9 cellular contexts compared by ENCODE assay signal in the genomic region with DNA sequence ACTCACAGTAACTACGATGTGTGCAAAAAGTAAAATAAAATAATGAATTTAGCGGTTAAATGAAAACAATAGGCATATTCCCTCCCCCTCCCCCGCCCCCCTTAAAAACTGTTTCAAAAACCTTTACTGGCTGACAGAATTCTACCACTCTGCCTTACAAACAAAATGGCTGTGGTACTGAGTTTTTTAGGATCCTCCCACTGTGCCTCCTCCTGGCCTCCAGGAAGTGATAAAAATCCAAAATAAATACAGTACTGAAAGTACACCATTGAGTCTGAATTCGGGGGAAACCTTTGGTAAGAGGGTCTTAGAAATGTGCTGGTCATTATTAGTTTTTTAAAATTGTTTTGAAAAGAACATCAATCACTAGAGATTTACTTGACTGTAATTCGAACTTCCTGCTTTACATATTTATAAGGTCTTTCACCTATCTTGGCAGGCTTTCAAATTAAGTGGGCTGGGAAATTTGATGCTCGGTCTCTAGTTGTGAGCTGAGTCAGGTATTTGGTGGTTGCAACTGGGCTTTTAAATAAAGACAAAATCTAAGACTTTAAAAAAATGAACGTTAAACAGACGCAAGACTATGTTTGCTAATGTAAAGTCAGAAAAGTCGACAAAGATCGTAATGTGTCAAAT. TPM values are rescaled to one million over a fixed set of nuclear protein-coding genes. Genes with fewer than 3 reads are reported as not detected.
A peak's percentile ranks its signal among the peaks of the same experiment; 100 is the strongest.
DNase-seq lines count a peak whose midpoint lies in the region; ATAC-seq, FAIRE-seq and TF ChIP-seq lines count a peak whose summit lies in the region.
"Had no signal": no experiment of that assay in that cellular context is flagged by ENCODE, and none has a peak within 500 bp of the region (broad histone marks: within the 10 kb centered on the region; RNA-seq: fewer than 3 reads in every experiment).

No MANE protein-coding gene starts in this region.

- no peaks in the 10 kb centered on the region for H3K9me3 Mint-ChIP-seq in activated CD4-positive, alpha-beta T cell treated with anti-CD3 and anti-CD28 coated beads, Interleukin-2, amount 10 ng/mL, durations not matched to agents 7 days and 5 days
- H3K9me3 Mint-ChIP-seq: dendritic cell treated with granulocyte-macrophage colony-stimulating factor and Interleukin-4, amounts not matched to agents 40 ng/mL and 50 ng/mL, for 4 days had no signal

- in situ Hi-C loops in HepG2 (cut with HindIII; ENCODE audit: extremely low pct_ligation_motif_present, low pct_unique_long_range_greater_than_20kb): no loop called here

- peaks cover 42% of the 10 kb centered on the region for H3K79me2 ChIP-seq in HepG2 (ENCODE audit: insufficient read depth, low read length)

- H3K27ac ChIP-seq in HepG2 (ENCODE audit: extremely low read length, insufficient read depth, low read length) (peak overlapping the region; percentile 79), tibial artery (peak overlapping the region; percentile 79 to 84)

- no peaks in the 10 kb centered on the region for H3K27me3 Mint-ChIP-seq in activated CD4-positive, alpha-beta T cell treated with anti-CD3 and anti-CD28 coated beads, Interleukin-2, amount 10 ng/mL, durations not matched to agents 7 days and 5 days
- H3K27me3 Mint-ChIP-seq: dendritic cell treated with granulocyte-macrophage colony-stimulating factor and Interleukin-4, amounts not matched to agents 40 ng/mL and 50 ng/mL, for 4 days had no signal

- H3K4me1 ChIP-seq in HepG2 (ENCODE audit: insufficient read depth, low read length) (peaks cover 41% of the 10 kb centered on the region), tibial artery (peaks cover 0 to 27% (median 4%) of the 10 kb centered on the region in 4 donors)

- H3K4me3 ChIP-seq in HepG2 (replicated peaks in 1 of 3; ENCODE audit: insufficient read depth in 1 of 3, low read depth in 2 of 3, low read length in 3 of 3) (peak overlapping the region; percentile 64 to 94 (median 76)), tibial artery (peak overlapping the region; percentile 65 to 82)

- BruUV-seq in HepG2 (replicated peaks; lab: Mats Ljungman, UMichigan): no TSS peak

- H3K4me2 ChIP-seq in HepG2 (ENCODE audit: low read depth, low read length): peak overlapping the region; percentile 85

- peak; percentile 39 for DNase-seq in activated CD4-positive, alpha-beta T cell treated with anti-CD3 and anti-CD28 coated beads, Interleukin-2, amount 10 ng/mL, durations not matched to agents 7 days and 5 days
- no peak for DNase-seq in activated CD4-positive, alpha-beta T cell treated with anti-CD3 and anti-CD28 coated beads for 1 hour
- peak; percentile 79 for DNase-seq in OCI-M1 (lab: John Stamatoyannopoulos, UW)
- peak; percentile 56 to 62 for DNase-seq in dermis microvascular lymphatic vessel endothelial cell (ENCODE audit: low read depth in 2 of 2)
- DNase-seq in HepG2 (ENCODE audit: low spot score): peak; percentile 43
- DNase-seq in tibial artery: no peak

- TF ChIP-seq EP300 in Ishikawa (IDR thresholded peaks at IDR 0.05; ENCODE audit: borderline replicate concordance) (no peak), HepG2 (IDR thresholded peaks at IDR 0.05; ENCODE audit: low read depth in 2 of 2, low read length in 2 of 2) (no peak), HepG2 (CRISPR knock-in tag; IDR thresholded peaks at IDR 0.05; ENCODE audit: borderline replicate concordance) (no peak)

- H3K36me3 Mint-ChIP-seq in activated CD4-positive, alpha-beta T cell treated with anti-CD3 and anti-CD28 coated beads, Interleukin-2, amount 10 ng/mL, durations not matched to agents 7 days and 5 days (ENCODE audit: low read depth): peaks cover 7% of the 10 kb centered on the region

- H3K9me3 ChIP-seq in HepG2 (ENCODE audit: low read length) (no peaks in the 10 kb centered on the region), tibial artery (no peaks in the 10 kb centered on the region)

- H3K4me1 Mint-ChIP-seq in activated CD4-positive, alpha-beta T cell treated with anti-CD3 and anti-CD28 coated beads, Interleukin-2, amount 10 ng/mL, durations not matched to agents 7 days and 5 days: peaks cover 20% of the 10 kb centered on the region

- FAIRE-seq in HepG2 (lab: Jason Lieb, UNC): no peak

- TF ChIP-seq CTCF in HepG2 (CRISPR knock-in tag; IDR thresholded peaks at IDR 0.05) (no peak), tibial artery (IDR thresholded peaks at IDR 0.05) (no peak)

- H3K27ac Mint-ChIP-seq in activated CD4-positive, alpha-beta T cell treated with anti-CD3 and anti-CD28 coated beads, Interleukin-2, amount 10 ng/mL, durations not matched to agents 7 days and 5 days: no peak overlapping the region
- H3K27ac Mint-ChIP-seq: dendritic cell treated with granulocyte-macrophage colony-stimulating factor and Interleukin-4, amounts not matched to agents 40 ng/mL and 50 ng/mL, for 4 days had no signal

- H3K4me3 Mint-ChIP-seq in activated CD4-positive, alpha-beta T cell treated with anti-CD3 and anti-CD28 coated beads, Interleukin-2, amount 10 ng/mL, durations not matched to agents 7 days and 5 days: no peak overlapping the region
- H3K4me3 Mint-ChIP-seq: dendritic cell treated with granulocyte-macrophage colony-stimulating factor and Interleukin-4, amounts not matched to agents 40 ng/mL and 50 ng/mL, for 4 days had no signal

- no peak for TF ChIP-seq POLR2A in HepG2 (IDR thresholded peaks at IDR 0.05; ENCODE audit: insufficient read depth in 1 of 2, low read depth in 2 of 2, low read length in 2 of 2)

- CTCF ChIA-PET in activated CD4-positive, alpha-beta T cell treated with anti-CD3 and anti-CD28 coated beads, Interleukin-2, amount 10 ng/mL, durations not matched to agents 7 days and 5 days (lab: Charles Lee): interaction anchor here (1.0 to 2.0 kb wide), 7 partner anchors 8 to 45 kb away, joined by 3 to 5 read pairs (median 4); no protein-coding TSS in a partner anchor
- CTCF ChIA-PET in HepG2 (lab: Yijun Ruan, JAX; ENCODE audit: low intra/inter-chr PET ratio, low total read pairs): no interaction called here

- H3K36me3 ChIP-seq in HepG2 (replicated peaks in 1 of 2; ENCODE audit: control insufficient read depth in 1 of 2, insufficient read depth in 2 of 2, low read length in 2 of 2) (no peaks in the 10 kb centered on the region), tibial artery (no peaks in the 10 kb centered on the region)

- WGBS in HepG2 (ENCODE audit: low lambda C conversion rate): 1% methylated on average over 10 of the region's 10 CpGs

- TF ChIP-seq RAD21 in Ishikawa (IDR thresholded peaks at IDR 0.05; ENCODE audit: low read depth) (no peak), HepG2 (CRISPR knock-in tag; IDR thresholded peaks at IDR 0.05) (no peak)

- no peaks in the 10 kb centered on the region; a peak in 1 of 5 replicates for H3K27me3 ChIP-seq in HepG2 (ENCODE audit: control insufficient read depth in 1 of 2, insufficient read depth in 2 of 2, low read length in 2 of 2)
- no peaks in the 10 kb centered on the region for H3K27me3 ChIP-seq in tibial artery

- POLR2A ChIA-PET in activated CD4-positive, alpha-beta T cell treated with anti-CD3 and anti-CD28 coated beads, Interleukin-2, amount 10 ng/mL, durations not matched to agents 7 days and 5 days (lab: Charles Lee): no interaction called here
- POLR2A ChIA-PET in HepG2 (lab: Yijun Ruan, JAX): interaction anchor here (1.4 to 1.5 kb wide), 2 partner anchors 15 to 34 kb away, joined by 3 to 6 read pairs; no protein-coding TSS in a partner anchor

- peaks cover 10% of the 10 kb centered on the region; the same call in 1 of the 2 replicates for H4K20me1 ChIP-seq in HepG2 (ENCODE audit: insufficient read depth, low read length)

- peak overlapping the region; percentile 69 for H3K9ac ChIP-seq in HepG2 (ENCODE audit: insufficient read depth, low read depth, low read length)

- intact Hi-C loops in HepG2 (cut with micrococcal nuclease; ENCODE audit: unreplicated experiment) (loop anchor here (2.0 to 5.0 kb wide), 2 partner anchors 68 to 603 kb away; a partner anchor contains a TSS), tibial artery (cut with DNase I; ENCODE audit: low total_unique reads) (no loop called here)

- ATAC-seq in HepG2 (peak; percentile 65), GM18907 (IDR thresholded peaks at IDR 0.05; ENCODE audit: unreplicated experiment) (no peak)

- peak overlapping the region; percentile 64 for H2AFZ ChIP-seq in HepG2 (ENCODE audit: low read length)

RNA-seq across cellular contexts. Expression of a gene that starts 32.5 kb away (rescaled TPM):
- 10 to 100 TPM; 47.6 to 54.2 TPM for total RNA-seq in activated CD4-positive, alpha-beta T cell treated with anti-CD3 and anti-CD28 coated beads, Interleukin-2, amount 10 ng/mL, durations not matched to agents 7 days and 5 days
- total RNA-seq in dermis microvascular lymphatic vessel endothelial cell (15.4 and 28.2 TPM in 2 replicates), HepG2 (2016; rRNA removed; fragmentation: Illumina TruSeq; extraction: Trizol) (23.6 and 28.7 TPM in 2 replicates)
- 18.0 and 19.2 TPM in 2 replicates for total RNA-seq in HepG2 (2016; cell fraction: cytosol; rRNA removed; fragmentation: Illumina TruSeq; extraction: Trizol; ENCODE audit: low read depth)
- total RNA-seq in HepG2 (2016; cell fraction: insoluble cytoplasmic fraction; rRNA removed; fragmentation: Illumina TruSeq; extraction: Trizol): 25.1 and 29.8 TPM in 2 replicates
- 26.1 and 31.2 TPM in 2 replicates for total RNA-seq in HepG2 (2016; cell fraction: membrane; rRNA removed; fragmentation: Illumina TruSeq; extraction: Trizol)
- 55.1 and 59.9 TPM in 2 replicates for total RNA-seq in HepG2 (2016; cell fraction: nucleus; rRNA removed; fragmentation: Illumina TruSeq; extraction: Trizol)
- polyA plus RNA-seq in HepG2 (2011; rRNA removed): 39.2 and 44.2 TPM in 2 replicates
- polyA plus RNA-seq in HepG2 (2011; cell fraction: cytosol; rRNA removed): 24.6 and 24.8 TPM in 2 replicates
- polyA plus RNA-seq in HepG2 (2011; cell fraction: nucleus; rRNA removed): 51.1 and 64.3 TPM in 2 replicates
- 11.5 and 11.9 TPM in 2 replicates for polyA plus RNA-seq in HepG2 (2012)
- polyA plus RNA-seq in HepG2 (2016; cell fraction: cytosol; fragmentation: Illumina TruSeq; extraction: Trizol; ENCODE audit: low read depth): 20.3 and 20.7 TPM in 2 replicates
- polyA plus RNA-seq in HepG2 (2016; cell fraction: insoluble cytoplasmic fraction; fragmentation: Illumina TruSeq; extraction: Trizol; ENCODE audit: low read depth): 22.1 and 22.7 TPM in 2 replicates
- polyA plus RNA-seq in HepG2 (2016; cell fraction: membrane; fragmentation: Illumina TruSeq; extraction: Trizol; ENCODE audit: low read depth): 22.4 and 25.4 TPM in 2 replicates
- 67.0 and 70.2 TPM in 2 replicates for polyA plus RNA-seq in HepG2 (2016; cell fraction: nucleus; fragmentation: Illumina TruSeq; extraction: Trizol; ENCODE audit: insufficient read depth, low read depth)
- 49.8 and 55.1 TPM in 2 replicates for polyA minus RNA-seq in HepG2 (2011; rRNA and poly(A)+ RNA removed; ENCODE audit: low replicate concordance)
- polyA minus RNA-seq in HepG2 (2011; cell fraction: cytosol; rRNA and poly(A)+ RNA removed): 15.8 and 17.6 TPM in 2 replicates
- 112 and 118 TPM in 2 replicates for polyA minus RNA-seq in HepG2 (2011; cell fraction: nucleus; rRNA and poly(A)+ RNA removed)

Comparison
In these comparisons a context has a peak if more than half of its experiments do, and no peak if none do; other contexts are left out.
1. DNase-seq: peak in activated CD4-positive, alpha-beta T cell treated with anti-CD3 and anti-CD28 coated beads, Interleukin-2, amount 10 ng/mL, durations not matched to agents 7 days and 5 days (single experiment), OCI-M1 (single experiment), dermis microvascular lymphatic vessel endothelial cell (2 of 2) and HepG2 (single experiment); none in activated CD4-positive, alpha-beta T cell treated with anti-CD3 and anti-CD28 coated beads for 1 hour (single experiment) and tibial artery (0 of 2).